Comparison of ENCODE assay signal across 10 cellular contexts in the genomic region with DNA sequence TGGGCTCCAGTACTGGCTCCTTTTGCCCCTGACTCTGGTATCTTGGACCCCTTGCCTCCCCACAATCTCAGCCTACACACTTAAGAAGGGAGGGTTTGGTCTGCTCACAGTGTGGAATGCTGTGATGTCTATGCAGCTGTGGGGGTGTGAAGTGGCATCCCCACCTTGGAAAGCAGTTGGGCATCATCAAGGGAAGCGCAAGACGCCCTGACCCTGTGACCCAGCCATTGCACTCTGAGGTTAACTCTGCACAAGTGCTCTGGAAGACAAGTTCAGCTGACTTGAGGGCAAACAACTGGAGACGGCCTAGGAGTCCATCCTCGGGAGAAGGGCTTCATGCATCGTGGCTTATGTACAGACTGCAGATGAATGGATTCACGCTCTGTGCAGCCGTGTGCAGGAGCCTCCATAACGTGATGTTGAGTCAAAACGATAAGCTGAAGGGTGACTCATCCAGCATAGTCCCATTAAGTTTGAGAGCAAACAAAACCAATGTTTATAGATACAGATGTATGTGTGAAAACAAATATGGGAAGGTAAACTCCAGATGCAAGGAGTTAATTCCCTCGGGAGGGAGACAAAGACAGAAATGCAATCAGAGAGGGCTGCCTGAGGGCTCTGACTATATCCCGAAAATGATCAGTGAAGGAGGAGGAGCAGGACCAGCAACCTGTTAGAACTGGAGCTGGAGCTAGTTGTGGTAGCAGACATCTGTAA.
DNase-seq lines count a peak whose midpoint lies in the region; ATAC-seq and TF ChIP-seq lines count a peak whose summit lies in the region.
"Had no signal": no experiment of that assay in that cellular context is flagged by ENCODE, and none has a peak within 500 bp of the region (broad histone marks: within the 10 kb centered on the region; RNA-seq: fewer than 3 reads in every experiment).

No MANE protein-coding gene starts in this region.

- H3K27me3 ChIP-seq in osteoblast (ENCODE audit: insufficient read depth, low read length): peaks cover 5% of the 10 kb centered on the region

- H3K4me3 ChIP-seq in osteoblast (ENCODE audit: insufficient read depth, low read length): no peak overlapping the region

- H4K20me1 ChIP-seq in osteoblast (ENCODE audit: insufficient read depth, low read length): no peaks in the 10 kb centered on the region

- peak; percentile 63 for DNase-seq in EH (ENCODE audit: low read depth)
- peak; percentile 35 for DNase-seq in NCI-H146 treated with DMSO at 0.1 percent for 48 hours (lab: John Stamatoyannopoulos, UW; ENCODE audit: unreplicated experiment)
- DNase-seq in astrocyte of the hippocampus (ENCODE audit: low read depth, low spot score): peak; percentile 40
- peak; percentile 78 for DNase-seq in osteoblast (ENCODE audit: insufficient read length, low spot score, missing footprints)
- DNase-seq: activated CD8-positive, alpha-beta T cell treated with anti-CD3 and anti-CD28 coated beads for 36 hours; stimulated activated naive CD8-positive, alpha-beta T cell treated with anti-CD3 and anti-CD28 coated beads, Interleukin-15, Interleukin-2, amounts not matched to agents 100 U/mL and 50 U/mL, for 24 hours had no signal

- H3K27ac ChIP-seq in osteoblast (ENCODE audit: low read depth, low read length): peak overlapping the region; percentile 34

- H3K9me3 ChIP-seq in osteoblast (ENCODE audit: low read depth, low read length): no peaks in the 10 kb centered on the region

- ATAC-seq in GM18867 (IDR thresholded peaks at IDR 0.05; ENCODE audit: unreplicated experiment): no peak
- no peak for ATAC-seq in HG03045 (IDR thresholded peaks at IDR 0.05; ENCODE audit: unreplicated experiment)
- no peak for ATAC-seq in GM19467 (IDR thresholded peaks at IDR 0.05; ENCODE audit: unreplicated experiment)
- ATAC-seq: activated CD8-positive, alpha-beta T cell treated with anti-CD3 and anti-CD28 coated beads for 36 hours; HCT116; stimulated activated naive CD8-positive, alpha-beta T cell treated with anti-CD3 and anti-CD28 coated beads, Interleukin-15, Interleukin-2, amounts not matched to agents 100 U/mL and 50 U/mL, for 24 hours had no signal

- H3K4me1 ChIP-seq in osteoblast (ENCODE audit: insufficient read depth, low read length): peaks cover 18% of the 10 kb centered on the region

- H2AFZ ChIP-seq in osteoblast (ENCODE audit: low read length): no peak overlapping the region

- TF ChIP-seq CTCF in osteoblast (IDR thresholded peaks at IDR 0.05; ENCODE audit: extremely low read depth, low read depth, low read length): no peak

- H3K4me2 ChIP-seq in osteoblast (ENCODE audit: insufficient read depth, low read length): no peak overlapping the region

- no peaks in the 10 kb centered on the region for H3K79me2 ChIP-seq in osteoblast (ENCODE audit: insufficient read depth, low read length)

- H3K36me3 ChIP-seq in osteoblast (ENCODE audit: insufficient read depth, low read length): no peaks in the 10 kb centered on the region
